ENCODE assay signal across 17 cellular contexts in genomic region chr1:13731897-13732296, GRCh38. TPM values are rescaled to one million over a fixed set of nuclear protein-coding genes. Genes with fewer than 3 reads are reported as not detected.
DNase-seq lines count a peak whose midpoint lies in the region; ATAC-seq, FAIRE-seq and TF ChIP-seq lines count a peak whose summit lies in the region.
"Had no signal": no experiment of that assay in that cellular context is flagged by ENCODE, and none has a peak within 500 bp of the region (broad histone marks: within the 10 kb centered on the region; RNA-seq: fewer than 3 reads in every experiment).

No MANE protein-coding gene starts in this region.

- H3K36me3 ChIP-seq in small intestine (ENCODE audit: control insufficient read depth in 2 of 2, insufficient read depth in 2 of 2, low read length in 2 of 2) (no peaks in the 10 kb centered on the region), testis (ENCODE audit: low read depth, missing control alignments) (no peaks in the 10 kb centered on the region)
- H3K36me3 ChIP-seq: ascending aorta, sigmoid colon had no signal

- H3K9me3 Mint-ChIP-seq in activated CD4-positive, alpha-beta T cell treated with anti-CD3 and anti-CD28 coated beads, Interleukin-2, amount 10 ng/mL, durations not matched to agents 7 days and 5 days, result no peaks in the 10 kb centered on the region
- H3K9me3 Mint-ChIP-seq in activated naive CD8-positive, alpha-beta T cell treated with anti-CD3 and anti-CD28 coated beads, Interleukin-2, amount 10 ng/mL, durations not matched to agents 7 days and 5 days, result no peaks in the 10 kb centered on the region
- H3K9me3 Mint-ChIP-seq: dendritic cell treated with granulocyte-macrophage colony-stimulating factor and Interleukin-4, amounts not matched to agents 40 ng/mL and 50 ng/mL, for 4 days had no signal

- peaks cover 74% of the 10 kb centered on the region for H3K4me1 Mint-ChIP-seq in activated CD4-positive, alpha-beta T cell treated with anti-CD3 and anti-CD28 coated beads, Interleukin-2, amount 10 ng/mL, durations not matched to agents 7 days and 5 days
- H3K4me1 Mint-ChIP-seq in activated naive CD8-positive, alpha-beta T cell treated with anti-CD3 and anti-CD28 coated beads, Interleukin-2, amount 10 ng/mL, durations not matched to agents 7 days and 5 days, result peaks cover 54% of the 10 kb centered on the region

- FAIRE-seq in small intestine (lab: Jason Lieb, UNC), result no peak
- FAIRE-seq: A204.1, TTC549 had no signal

- H3K27me3 ChIP-seq in small intestine (ENCODE audit: control insufficient read depth in 2 of 2, insufficient read depth in 2 of 2, low read length in 2 of 2), result no peaks in the 10 kb centered on the region
- H3K27me3 ChIP-seq in testis, result no peaks in the 10 kb centered on the region
- H3K27me3 ChIP-seq: ascending aorta, left lung, sigmoid colon had no signal

- no peak for ATAC-seq in activated naive CD8-positive, alpha-beta T cell treated with anti-CD3 and anti-CD28 coated beads, Interleukin-2, amount 10 ng/mL, durations not matched to agents 7 days and 5 days (ENCODE audit: low read depth)
- ATAC-seq in GM21576 (IDR thresholded peaks at IDR 0.05; ENCODE audit: unreplicated experiment), result no peak
- ATAC-seq: HCT116, left lung had no signal

- WGBS in small intestine, 3 donors, result 88 to 92% (median 89%) methylated on average over 5 of the region's 5 CpGs
- whole genome bisulfite sequencing in testis, 2 donors, result 91 to 94% methylated on average over 5 of the region's 5 CpGs

- DNase-seq in activated CD4-positive, alpha-beta T cell treated with anti-CD3 and anti-CD28 coated beads, Interleukin-2, amount 10 ng/mL, durations not matched to agents 7 days and 5 days, result no peak
- DNase-seq in activated CD4-positive, alpha-beta T cell treated with anti-CD3 and anti-CD28 coated beads for 48 hours, result no peak
- peak; percentile 65 for DNase-seq in NAMALWA (ENCODE audit: low spot score)
- no peak for DNase-seq in activated naive CD8-positive, alpha-beta T cell treated with anti-CD3 and anti-CD28 coated beads, Interleukin-2, amount 10 ng/mL, durations not matched to agents 7 days and 5 days
- DNase-seq in small intestine, result no peak
- DNase-seq in testis, result no peak
- DNase-seq in SW480 (ENCODE audit: low spot score), result no peak
- DNase-seq: hypothalamus, left lung, SHP77, sigmoid colon had no signal

- no peak for TF ChIP-seq CTCF in testis (IDR thresholded peaks at IDR 0.05)

- H3K4me1 ChIP-seq in small intestine (ENCODE audit: control insufficient read depth in 2 of 2, insufficient read depth in 1 of 2, low read depth in 1 of 2, low read length in 1 of 2), result no peaks in the 10 kb centered on the region
- H3K4me1 ChIP-seq in testis, result peaks cover 13% of the 10 kb centered on the region

- peaks cover 21% of the 10 kb centered on the region for H3K36me3 Mint-ChIP-seq in activated CD4-positive, alpha-beta T cell treated with anti-CD3 and anti-CD28 coated beads, Interleukin-2, amount 10 ng/mL, durations not matched to agents 7 days and 5 days (ENCODE audit: low read depth)
- H3K36me3 Mint-ChIP-seq in activated naive CD8-positive, alpha-beta T cell treated with anti-CD3 and anti-CD28 coated beads, Interleukin-2, amount 10 ng/mL, durations not matched to agents 7 days and 5 days, result peaks cover 6% of the 10 kb centered on the region

- CTCF ChIA-PET in activated CD4-positive, alpha-beta T cell treated with anti-CD3 and anti-CD28 coated beads, Interleukin-2, amount 10 ng/mL, durations not matched to agents 7 days and 5 days (lab: Charles Lee), result interaction anchor here (1.4 kb wide), 1 partner anchor 17 kb away, joined by 3 read pairs; no protein-coding TSS in a partner anchor

- H3K27ac Mint-ChIP-seq in activated CD4-positive, alpha-beta T cell treated with anti-CD3 and anti-CD28 coated beads, Interleukin-2, amount 10 ng/mL, durations not matched to agents 7 days and 5 days, result peak overlapping the region; percentile 99
- H3K27ac Mint-ChIP-seq in activated naive CD8-positive, alpha-beta T cell treated with anti-CD3 and anti-CD28 coated beads, Interleukin-2, amount 10 ng/mL, durations not matched to agents 7 days and 5 days, result peak overlapping the region; percentile 100

- H3K9me3 ChIP-seq in small intestine (ENCODE audit: control insufficient read depth, low read depth) (no peaks in the 10 kb centered on the region), testis (no peaks in the 10 kb centered on the region)
- H3K9me3 ChIP-seq: ascending aorta, left lung, sigmoid colon had no signal

- POLR2A ChIA-PET in activated CD4-positive, alpha-beta T cell treated with anti-CD3 and anti-CD28 coated beads, Interleukin-2, amount 10 ng/mL, durations not matched to agents 7 days and 5 days (lab: Charles Lee), result interaction anchor here (1.7 kb wide), 1 partner anchor 18 kb away, joined by 7 read pairs; no protein-coding TSS in a partner anchor
- POLR2A ChIA-PET in activated naive CD8-positive, alpha-beta T cell treated with anti-CD3 and anti-CD28 coated beads, Interleukin-2, amount 10 ng/mL, durations not matched to agents 7 days and 5 days (lab: Charles Lee), result interaction anchor here (0.6 to 6.4 kb wide), 6 partner anchors 16 to 1516 kb away, joined by 3 to 88 read pairs (median 4); no protein-coding TSS in a partner anchor

- no peaks in the 10 kb centered on the region for H3K27me3 Mint-ChIP-seq in activated CD4-positive, alpha-beta T cell treated with anti-CD3 and anti-CD28 coated beads, Interleukin-2, amount 10 ng/mL, durations not matched to agents 7 days and 5 days
- no peaks in the 10 kb centered on the region for H3K27me3 Mint-ChIP-seq in activated naive CD8-positive, alpha-beta T cell treated with anti-CD3 and anti-CD28 coated beads, Interleukin-2, amount 10 ng/mL, durations not matched to agents 7 days and 5 days
- H3K27me3 Mint-ChIP-seq: dendritic cell treated with granulocyte-macrophage colony-stimulating factor and Interleukin-4, amounts not matched to agents 40 ng/mL and 50 ng/mL, for 4 days had no signal

- TF ChIP-seq POLR2A in testis (IDR thresholded peaks at IDR 0.05), result no peak

- peak overlapping the region; percentile 78 for H3K4me3 Mint-ChIP-seq in activated CD4-positive, alpha-beta T cell treated with anti-CD3 and anti-CD28 coated beads, Interleukin-2, amount 10 ng/mL, durations not matched to agents 7 days and 5 days
- peak overlapping the region; percentile 90 for H3K4me3 Mint-ChIP-seq in activated naive CD8-positive, alpha-beta T cell treated with anti-CD3 and anti-CD28 coated beads, Interleukin-2, amount 10 ng/mL, durations not matched to agents 7 days and 5 days

- intact Hi-C loops in testis (cut with DNase I; ENCODE audit: low total_unique reads), result no loop called here

- peak overlapping the region; percentile 20 to 80 for H3K27ac ChIP-seq in small intestine (ENCODE audit: low read depth in 1 of 2, low read length in 1 of 2)
- peak overlapping the region in 1 of 2 donors; percentile 76 for H3K27ac ChIP-seq in testis
- H3K27ac ChIP-seq: sigmoid colon had no signal

- no peak overlapping the region for H3K4me3 ChIP-seq in small intestine (ENCODE audit: low read depth in 1 of 2, low read length in 2 of 2)
- no peak overlapping the region for H3K4me3 ChIP-seq in testis
- H3K4me3 ChIP-seq: ascending aorta, sigmoid colon had no signal

RNA-seq across cellular contexts. Expression of gene PRDM2, which starts 31.9 kb away (rescaled TPM):
- 10 to 100 TPM; 57.7 to 63.1 TPM for total RNA-seq in activated CD4-positive, alpha-beta T cell treated with anti-CD3 and anti-CD28 coated beads, Interleukin-2, amount 10 ng/mL, durations not matched to agents 7 days and 5 days
- total RNA-seq in activated naive CD8-positive, alpha-beta T cell treated with anti-CD3 and anti-CD28 coated beads, Interleukin-2, amount 10 ng/mL, durations not matched to agents 7 days and 5 days, result 10 to 100 TPM; 75.2 to 79.8 TPM
- polyA plus RNA-seq in small intestine, result 10 to 100 TPM in 2 of 3 donors, 1 to 10 TPM in 1; 9.5 to 12.0 (median 11.4) TPM
- total RNA-seq in testis, result 10 to 100 TPM; 55.5 to 75.1 TPM
- 43.5 TPM for polyA plus RNA-seq in testis (ENCODE audit: insufficient read depth, low read depth, low replicate concordance)
